In genomic region chr4:17786567-17786966, GRCh38 we compare ENCODE assay signal across 1 cellular context.
TF ChIP-seq lines count a peak whose summit lies in the region.

No MANE protein-coding gene starts in this region.

TF ChIP-seq in HEK293, 187 proteins besides CTCF, POLR2A, EP300 and RAD21:
- TF ChIP-seq EGR2 (tag by site-specific recombination; IDR thresholded peaks at IDR 0.05; ENCODE audit: low read depth), result 0 out of 2 replicates have a peak, but pooled peaks have one; percentile 7
- no peak for TF ChIP-seq ZNF776 (tag by site-specific recombination; IDR thresholded peaks at IDR 0.05; ENCODE audit: borderline replicate concordance)
